Comparison of ENCODE assay signal across 17 cellular contexts in genomic region chr12:6399884-6400670, GRCh38.
A peak's percentile ranks its signal among the peaks of the same experiment; 100 is the strongest.
DNase-seq lines count a peak whose midpoint lies in the region; ATAC-seq, FAIRE-seq and TF ChIP-seq lines count a peak whose summit lies in the region.
"Had no signal": no experiment of that assay in that cellular context is flagged by ENCODE, and none has a peak within 500 bp of the region (broad histone marks: within the 10 kb centered on the region; RNA-seq: fewer than 3 reads in every experiment).

No MANE protein-coding gene starts in this region.

- ATAC-seq in GM19324 (IDR thresholded peaks at IDR 0.05; ENCODE audit: low FRiP score, unreplicated experiment) (no peak), HG03571 (IDR thresholded peaks at IDR 0.05; ENCODE audit: unreplicated experiment) (no peak)
- ATAC-seq: A549; CD8-positive, alpha-beta T cell had no signal

- FAIRE-seq in colon (lab: Jason Lieb, UNC), result peak; percentile 41
- FAIRE-seq: A549, H54 had no signal

- no peaks in the 10 kb centered on the region for H3K27me3 ChIP-seq in mucosa of rectum (ENCODE audit: control insufficient read depth in 2 of 2, insufficient read depth in 2 of 2, low read length in 2 of 2)
- H3K27me3 ChIP-seq: BE2C had no signal

- TF ChIP-seq CTCF in LNCaP clone FGC (IDR thresholded peaks at IDR 0.05; ENCODE audit: control insufficient read depth, extremely low read depth, insufficient read depth), result no peak

- peaks cover 6 to 7% of the 10 kb centered on the region in 2 donors for H3K4me1 ChIP-seq in mucosa of rectum (ENCODE audit: control insufficient read depth in 2 of 2, insufficient read depth in 2 of 2, low read length in 2 of 2)
- H3K4me1 ChIP-seq: A549, BE2C had no signal

- H3K9me3 ChIP-seq in mucosa of rectum (ENCODE audit: control insufficient read depth in 2 of 2, low read length in 2 of 2), result no peaks in the 10 kb centered on the region
- H3K9me3 ChIP-seq: A549, BE2C had no signal

- peak; percentile 64 for DNase-seq in LNCaP clone FGC (ENCODE audit: low read depth)
- DNase-seq in activated T-cell treated with anti-CD3 and anti-CD28 coated beads, Interleukin-2, amount 50 U/mL, for 48 hours, result no peak
- DNase-seq in activated CD8-positive, alpha-beta memory T cell treated with anti-CD3 and anti-CD28 coated beads, Interleukin-2, amount 50 U/mL, for 4 hours, result no peak
- DNase-seq: BE2C; CD8-positive, alpha-beta T cell; COR-L47; DMS53; GF-D8; GM23248; IMR-90 had no signal

- H3K27ac ChIP-seq in mucosa of rectum (ENCODE audit: low read depth in 2 of 2, low read length in 2 of 2), result peak overlapping the region; percentile 94 to 95
- H3K27ac ChIP-seq: A549, C4-2B, GM23248 had no signal

- no peaks in the 10 kb centered on the region for H3K36me3 ChIP-seq in mucosa of rectum (ENCODE audit: control insufficient read depth in 2 of 2, insufficient read depth in 2 of 2, low read length in 2 of 2)
- H3K36me3 ChIP-seq: BE2C had no signal

- no peak overlapping the region for H3K4me3 ChIP-seq in LNCaP clone FGC (ENCODE audit: low read depth, low read length)
- no peak overlapping the region for H3K4me3 ChIP-seq in mucosa of rectum (ENCODE audit: low read length in 2 of 2)
- H3K4me3 ChIP-seq: A549, GM23248 had no signal

- H3K9ac ChIP-seq in mucosa of rectum (ENCODE audit: low read depth in 1 of 2, low read length in 2 of 2), result no peak overlapping the region
- H3K9ac ChIP-seq: GM23248 had no signal
